9 cellular contexts compared by ENCODE assay signal in genomic region chr9:21235468-21236359, GRCh38. TPM values are rescaled to one million over a fixed set of nuclear protein-coding genes. Genes with fewer than 3 reads are reported as not detected.
DNase-seq lines count a peak whose midpoint lies in the region; ATAC-seq and TF ChIP-seq lines count a peak whose summit lies in the region.
"Not testable (repeated sequence)": the region's sequence is repeated elsewhere in the genome, so short reads cannot be mapped to it uniquely, and the experiment has no call there.
"Had no signal": no experiment of that assay in that cellular context is flagged by ENCODE, and none has a peak within 500 bp of the region (broad histone marks: within the 10 kb centered on the region; RNA-seq: fewer than 3 reads in every experiment).

No MANE protein-coding gene starts in this region.

- H3K4me1 Mint-ChIP-seq in activated CD4-positive, alpha-beta memory T cell treated with anti-CD3 and anti-CD28 coated beads for 36 hours (ENCODE audit: low read depth): not testable (repeated sequence)

- TF ChIP-seq POLR2A in esophagus muscularis mucosa (IDR thresholded peaks at IDR 0.05; ENCODE audit: low read depth): not testable (repeated sequence)

- CTCF ChIA-PET in activated CD4-positive, alpha-beta memory T cell treated with anti-CD3 and anti-CD28 coated beads for 36 hours (lab: Charles Lee): interaction anchor here (0.6 to 2.7 kb wide), 21 partner anchors 10 to 741 kb away, joined by 3 to 13 read pairs (median 5); no protein-coding TSS in a partner anchor

- not testable (repeated sequence) for H3K27me3 Mint-ChIP-seq in activated CD4-positive, alpha-beta memory T cell treated with anti-CD3 and anti-CD28 coated beads for 36 hours

- not testable (repeated sequence) for H3K36me3 Mint-ChIP-seq in activated CD4-positive, alpha-beta memory T cell treated with anti-CD3 and anti-CD28 coated beads for 36 hours

- not testable (repeated sequence) for H3K27ac Mint-ChIP-seq in activated CD4-positive, alpha-beta memory T cell treated with anti-CD3 and anti-CD28 coated beads for 36 hours

- not testable (repeated sequence) for H3K9me3 ChIP-seq in esophagus muscularis mucosa

- TF ChIP-seq CTCF in 22Rv1 (IDR thresholded peaks at IDR 0.05): peak; percentile 71
- peak; percentile 68 for TF ChIP-seq CTCF in GM12864 (IDR thresholded peaks at IDR 0.05; ENCODE audit: low read depth, low read length, missing control alignments)
- TF ChIP-seq CTCF in esophagus muscularis mucosa (IDR thresholded peaks at IDR 0.05): peak; percentile 24 to 51 (median 37)

- not testable (repeated sequence) for H3K4me3 Mint-ChIP-seq in activated CD4-positive, alpha-beta memory T cell treated with anti-CD3 and anti-CD28 coated beads for 36 hours

- H3K27me3 ChIP-seq in esophagus muscularis mucosa: not testable (repeated sequence)

- not testable (repeated sequence) for H3K4me1 ChIP-seq in esophagus muscularis mucosa

- not testable (repeated sequence) for H3K27ac ChIP-seq in 22Rv1; esophagus muscularis mucosa (replicated peaks in 1 of 4)

- ATAC-seq in GM21717 (IDR thresholded peaks at IDR 0.05; ENCODE audit: unreplicated experiment): peak; percentile 66
- ATAC-seq in HG03460 (IDR thresholded peaks at IDR 0.05; ENCODE audit: unreplicated experiment): peak; percentile 90

- not testable (repeated sequence) for TF ChIP-seq EP300 in esophagus muscularis mucosa (IDR thresholded peaks at IDR 0.05)

- H3K4me3 ChIP-seq in GM12864 (ENCODE audit: low read depth, low read length); esophagus muscularis mucosa: not testable (repeated sequence)

- intact Hi-C loops in activated CD4-positive, alpha-beta memory T cell treated with anti-CD3 and anti-CD28 coated beads for 36 hours (cut with micrococcal nuclease): loop anchor here (1.0 to 10.0 kb wide), 2 partner anchors 159 to 554 kb away; no protein-coding TSS in a partner anchor
- intact Hi-C loops in esophagus muscularis mucosa (cut with DNase I): loop anchor here (2.0 kb wide), 1 partner anchor 555 kb away; no protein-coding TSS in a partner anchor

- H3K36me3 ChIP-seq in esophagus muscularis mucosa: not testable (repeated sequence)

- not testable (repeated sequence) for H3K9me3 Mint-ChIP-seq in activated CD4-positive, alpha-beta memory T cell treated with anti-CD3 and anti-CD28 coated beads for 36 hours

- DNase-seq in GM12864 (ENCODE audit: low read depth) (peak; percentile 27), NCI-H526 (lab: John Stamatoyannopoulos, UW) (peak; percentile 30 to 61), midbrain (lab: John Stamatoyannopoulos, UW) (peak; percentile 55)
- peak; percentile 33 for DNase-seq in activated CD4-positive, alpha-beta memory T cell treated with anti-CD3 and anti-CD28 coated beads for 36 hours
- DNase-seq in esophagus muscularis mucosa (ENCODE audit: extremely low spot score): not testable (repeated sequence)

- 27% methylated on average over 8 of the region's 8 CpGs for WGBS in esophagus muscularis mucosa

- POLR2A ChIA-PET in activated CD4-positive, alpha-beta memory T cell treated with anti-CD3 and anti-CD28 coated beads for 36 hours (lab: Charles Lee): interaction anchor here (0.6 kb wide), 1 partner anchor 979 kb away, joined by 3 read pairs; no protein-coding TSS in a partner anchor

RNA-seq across cellular contexts. Expression of gene IFNA14, which starts 4.1 kb away (rescaled TPM):
- total RNA-seq in activated CD4-positive, alpha-beta memory T cell treated with anti-CD3 and anti-CD28 coated beads for 36 hours: not detected
- not detected for total RNA-seq in esophagus muscularis mucosa
- total RNA-seq: subcutaneous adipose tissue had no signal

RNA-seq across cellular contexts. Expression of gene IFNA17, which starts 7.7 kb away (rescaled TPM):
- not detected for total RNA-seq in activated CD4-positive, alpha-beta memory T cell treated with anti-CD3 and anti-CD28 coated beads for 36 hours
- not detected for total RNA-seq in esophagus muscularis mucosa
- total RNA-seq: subcutaneous adipose tissue had no signal

RNA-seq across cellular contexts. Expression of gene IFNA16, which starts 18.6 kb away (rescaled TPM):
- total RNA-seq in activated CD4-positive, alpha-beta memory T cell treated with anti-CD3 and anti-CD28 coated beads for 36 hours: not detected
- total RNA-seq in esophagus muscularis mucosa: not detected
- total RNA-seq: subcutaneous adipose tissue had no signal

RNA-seq across cellular contexts. Expression of gene IFNA10, which starts 28.8 kb away (rescaled TPM):
- not detected for total RNA-seq in activated CD4-positive, alpha-beta memory T cell treated with anti-CD3 and anti-CD28 coated beads for 36 hours
- total RNA-seq in esophagus muscularis mucosa: not detected
- total RNA-seq: subcutaneous adipose tissue had no signal

RNA-seq across cellular contexts. Expression of gene IFNA7, which starts 33.7 kb away (rescaled TPM):
- not detected for total RNA-seq in activated CD4-positive, alpha-beta memory T cell treated with anti-CD3 and anti-CD28 coated beads for 36 hours
- not detected for total RNA-seq in esophagus muscularis mucosa
- total RNA-seq: subcutaneous adipose tissue had no signal
